Comparison of ENCODE assay signal across 16 cellular contexts in genomic region chr9:137986268-137987099, GRCh38.
A peak's percentile ranks its signal among the peaks of the same experiment; 100 is the strongest.
DNase-seq lines count a peak whose midpoint lies in the region; ATAC-seq and TF ChIP-seq lines count a peak whose summit lies in the region.
"Had no signal": no experiment of that assay in that cellular context is flagged by ENCODE, and none has a peak within 500 bp of the region (broad histone marks: within the 10 kb centered on the region; RNA-seq: fewer than 3 reads in every experiment).

No MANE protein-coding gene starts in this region.

- ATAC-seq in left ventricle myocardium superior (no peak), heart right ventricle (no peak), gastroesophageal sphincter (peak; percentile 19), GM19351 (IDR thresholded peaks at IDR 0.05; ENCODE audit: unreplicated experiment) (no peak)

- H3K4me3 ChIP-seq in heart right ventricle (no peak overlapping the region), gastroesophageal sphincter (no peak overlapping the region)
- H3K4me3 ChIP-seq: A549; BLaER1 treated with 17β-estradiol and CSF1 and Interleukin-3, amounts not matched to agents 10 nM and 100 nM had no signal

- H3K36me3 ChIP-seq in heart right ventricle (no peaks in the 10 kb centered on the region), gastroesophageal sphincter (no peaks in the 10 kb centered on the region)
- H3K36me3 ChIP-seq: BLaER1 treated with 17β-estradiol and CSF1 and Interleukin-3, amounts not matched to agents 10 nM and 100 nM had no signal

- H3K27ac ChIP-seq in heart right ventricle (no peak overlapping the region), gastroesophageal sphincter (no peak overlapping the region)
- H3K27ac ChIP-seq: A549; BLaER1 treated with 17β-estradiol and CSF1 and Interleukin-3, amounts not matched to agents 10 nM and 100 nM had no signal

- peaks cover 13% of the 10 kb centered on the region for H3K4me1 Mint-ChIP-seq in nephron progenitor cell
- H3K4me1 Mint-ChIP-seq: CD8-positive, alpha-beta memory T cell had no signal

- H3K27me3 ChIP-seq in heart right ventricle (peaks cover 0 to 56% (median 14%) of the 10 kb centered on the region in 7 donors), gastroesophageal sphincter (peaks cover 59% of the 10 kb centered on the region)
- H3K27me3 ChIP-seq: BLaER1 treated with 17β-estradiol and CSF1 and Interleukin-3, amounts not matched to agents 10 nM and 100 nM had no signal

- H3K4me1 ChIP-seq in heart right ventricle (no peaks in the 10 kb centered on the region), gastroesophageal sphincter (no peaks in the 10 kb centered on the region)

- 83 to 84% methylated on average over 22 of the region's 22 CpGs for WGBS in heart right ventricle, 2 donors
- 80 to 85% methylated on average over 5 to 16 of the region's 22 CpGs for WGBS in gastroesophageal sphincter (ENCODE audit: low coverage in 1 of 2), 2 donors

- peak overlapping the region; percentile 57 for H3K27ac Mint-ChIP-seq in nephron progenitor cell
- H3K27ac Mint-ChIP-seq: CD8-positive, alpha-beta memory T cell; HFFc6 had no signal

- no peaks in the 10 kb centered on the region for H3K27me3 Mint-ChIP-seq in nephron progenitor cell (ENCODE audit: low read depth, poor library complexity)

- no peak for TF ChIP-seq EP300 in gastroesophageal sphincter (IDR thresholded peaks at IDR 0.05)

- intact Hi-C loops in left ventricle myocardium superior (cut with micrococcal nuclease), result no loop called here
- intact Hi-C loops in heart right ventricle (cut with DNase I), result loop anchor here in 1 of 10 donors (10.0 kb wide), 1 partner anchor 142 kb away; no protein-coding TSS in a partner anchor

- DNase-seq in left ventricle myocardium superior, result peak; percentile 10
- DNase-seq in heart right ventricle, result no peak
- no peak for DNase-seq in nephron progenitor cell
- DNase-seq in GM10266 (ENCODE audit: extremely low spot score), result no peak
- no peak for DNase-seq in midbrain (lab: John Stamatoyannopoulos, UW)
- DNase-seq: CD8-positive, alpha-beta memory T cell; DMS53; HFFc6; KG1; MV-4-11; NCI-H1694 treated with DMSO at 0.1 percent for 48 hours; SHP77 treated with DMSO at 0.1 percent for 48 hours had no signal

- peaks cover 29% of the 10 kb centered on the region for H3K9me3 Mint-ChIP-seq in nephron progenitor cell

- TF ChIP-seq CTCF in heart right ventricle (IDR thresholded peaks at IDR 0.05), result no peak
- TF ChIP-seq CTCF in gastroesophageal sphincter (IDR thresholded peaks at IDR 0.05), result no peak
- no peak for TF ChIP-seq CTCF in nephron progenitor cell (IDR thresholded peaks at IDR 0.05)
- no peak for TF ChIP-seq CTCF in GM10266 (IDR thresholded peaks at IDR 0.05; ENCODE audit: control insufficient read depth, insufficient read depth, low read depth, missing control alignments)

- H3K9me3 ChIP-seq in heart right ventricle (no peaks in the 10 kb centered on the region), gastroesophageal sphincter (no peaks in the 10 kb centered on the region)
- H3K9me3 ChIP-seq: A549; BLaER1 treated with 17β-estradiol and CSF1 and Interleukin-3, amounts not matched to agents 10 nM and 100 nM had no signal

- no peaks in the 10 kb centered on the region for H3K36me3 Mint-ChIP-seq in nephron progenitor cell (ENCODE audit: low read depth)
- H3K36me3 Mint-ChIP-seq: CD8-positive, alpha-beta memory T cell had no signal

- no peak overlapping the region for H3K4me3 Mint-ChIP-seq in nephron progenitor cell
- H3K4me3 Mint-ChIP-seq: CD8-positive, alpha-beta memory T cell; HFFc6 had no signal

- TF ChIP-seq POLR2A in gastroesophageal sphincter (IDR thresholded peaks at IDR 0.05), result no peak
